Comparison of ENCODE assay signal across 1 cellular context in genomic region chrX:14361430-14361829, GRCh38.
TF ChIP-seq lines count a peak whose summit lies in the region.

No MANE protein-coding gene starts in this region.

TF ChIP-seq in H1, 55 proteins besides CTCF, POLR2A, EP300 and RAD21 (continued from another document):
- TF ChIP-seq BCL11A (IDR thresholded peaks at IDR 0.05; ENCODE audit: low read depth in 2 of 2, low read length in 2 of 2) = no peak
- no peak for TF ChIP-seq KDM4A (IDR thresholded peaks at IDR 0.05; ENCODE audit: low read depth, low read length, severe bottlenecking)
